1 cellular context compared by ENCODE assay signal in genomic region chr9:127928232-127929043, GRCh38.
TF ChIP-seq lines count a peak whose summit lies in the region.

No MANE protein-coding gene starts in this region.

TF ChIP-seq in H1, 55 proteins besides CTCF, POLR2A, EP300 and RAD21:
- TF ChIP-seq ATF3 (IDR thresholded peaks at IDR 0.05; ENCODE audit: insufficient read depth, low read depth, low read length) = no peak
- TF ChIP-seq CBX8 (IDR thresholded peaks at IDR 0.05; ENCODE audit: borderline replicate concordance, low read depth, low read length) = no peak
- TF ChIP-seq NANOG (IDR thresholded peaks at IDR 0.05; ENCODE audit: insufficient read depth, low read depth, low read length, poor library complexity, severe bottlenecking) = no peak
- no peak for TF ChIP-seq KDM5A (IDR thresholded peaks at IDR 0.05; ENCODE audit: low read length)
- no peak for TF ChIP-seq BACH1 (IDR thresholded peaks at IDR 0.05; ENCODE audit: low read length)
- TF ChIP-seq KDM1A (IDR thresholded peaks at IDR 0.05; ENCODE audit: borderline replicate concordance, low read length) = no peak
- TF ChIP-seq SP4 (IDR thresholded peaks at IDR 0.05; ENCODE audit: low read length) = no peak
- no peak for TF ChIP-seq CREB1 (IDR thresholded peaks at IDR 0.05)
- TF ChIP-seq GABPA (IDR thresholded peaks at IDR 0.05; ENCODE audit: borderline replicate concordance, insufficient read depth, low read length) = no peak
- no peak for TF ChIP-seq EZH2 (IDR thresholded peaks at IDR 0.05; ENCODE audit: low read depth, low read length, severe bottlenecking)
- TF ChIP-seq KDM4A (IDR thresholded peaks at IDR 0.05; ENCODE audit: low read depth, low read length, severe bottlenecking) = no peak
- no peak for TF ChIP-seq USF2 (IDR thresholded peaks at IDR 0.05; ENCODE audit: low read length)
- no peak for TF ChIP-seq TCF12 (IDR thresholded peaks at IDR 0.05; ENCODE audit: low read depth, low read length)
- TF ChIP-seq E2F6 (IDR thresholded peaks at IDR 0.05) = no peak
